1 cellular context compared by ENCODE assay signal in genomic region chr1:112465122-112465521, GRCh38.
TF ChIP-seq lines count a peak whose summit lies in the region.

No MANE protein-coding gene starts in this region.

TF ChIP-seq in IMR-90, 13 proteins besides CTCF, POLR2A, EP300 and RAD21 (continued from another document):
- no peak for TF ChIP-seq USF2 (IDR thresholded peaks at IDR 0.05; ENCODE audit: low read depth, low read length)
- TF ChIP-seq RFX5 (IDR thresholded peaks at IDR 0.05; ENCODE audit: low read depth, low read length), result no peak
- TF ChIP-seq RCOR1 (IDR thresholded peaks at IDR 0.05; ENCODE audit: insufficient replicate concordance, low read length), result no peak
